In the genomic region with DNA sequence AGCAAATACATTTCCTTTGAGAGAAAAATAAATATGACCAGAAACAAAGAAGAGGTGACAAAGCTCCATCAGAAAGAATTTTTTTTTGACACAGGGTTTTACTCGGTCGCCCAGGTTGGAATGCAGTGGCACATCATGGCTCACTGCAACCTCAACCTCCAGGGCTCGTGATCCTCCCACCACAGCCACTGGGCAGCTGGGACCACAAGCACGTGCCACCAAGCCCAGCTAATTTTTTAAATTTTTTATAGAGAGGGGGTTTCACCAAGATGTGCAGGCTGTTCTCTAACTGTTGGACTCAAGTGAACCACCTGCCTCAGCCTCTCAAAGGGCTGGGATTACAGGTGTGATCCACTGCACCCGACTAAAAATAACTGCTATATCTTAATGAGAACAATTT, we compare ENCODE assay signal across 23 cellular contexts. TPM values are rescaled to one million over a fixed set of nuclear protein-coding genes. Genes with fewer than 3 reads are reported as not detected.
A peak's percentile ranks its signal among the peaks of the same experiment; 100 is the strongest.
DNase-seq lines count a peak whose midpoint lies in the region; ATAC-seq and TF ChIP-seq lines count a peak whose summit lies in the region.
"Had no signal": no experiment of that assay in that cellular context is flagged by ENCODE, and none has a peak within 500 bp of the region (broad histone marks: within the 10 kb centered on the region; RNA-seq: fewer than 3 reads in every experiment).

No MANE protein-coding gene starts in this region.

- WGBS in thyroid gland, 2 donors = 88 to 95% methylated on average over 5 of the region's 5 CpGs

- no peak overlapping the region for H3K4me3 Mint-ChIP-seq in activated T-cell treated with anti-CD3 and anti-CD28 coated beads, Interleukin-2, amount 50 U/mL, for 72 hours
- H3K4me3 Mint-ChIP-seq in activated T-cell treated with anti-CD3 and anti-CD28 coated beads, Interleukin-2, amount 50 U/mL, for 4 hours = no peak overlapping the region
- H3K4me3 Mint-ChIP-seq in osteocyte (ENCODE audit: unreplicated experiment) = no peak overlapping the region
- H3K4me3 Mint-ChIP-seq: CD14-positive monocyte; CD4-positive, alpha-beta T cell; CD8-positive, alpha-beta memory T cell; GM23338; H9 had no signal

- peaks cover 2 to 18% of the 10 kb centered on the region in 2 donors for H3K36me3 Mint-ChIP-seq in activated T-cell treated with anti-CD3 and anti-CD28 coated beads, Interleukin-2, amount 50 U/mL, for 72 hours (ENCODE audit: insufficient read depth in 2 of 2)
- peaks cover 38% of the 10 kb centered on the region for H3K36me3 Mint-ChIP-seq in activated T-cell treated with anti-CD3 and anti-CD28 coated beads, Interleukin-2, amount 50 U/mL, for 4 hours (ENCODE audit: insufficient read depth)
- H3K36me3 Mint-ChIP-seq in osteocyte (ENCODE audit: unreplicated experiment) = peaks cover 64% of the 10 kb centered on the region

- no peak for DNase-seq in activated T-cell treated with anti-CD3 and anti-CD28 coated beads, Interleukin-2, amount 50 U/mL, for 72 hours
- no peak for DNase-seq in activated T-cell treated with anti-CD3 and anti-CD28 coated beads, Interleukin-2, amount 50 U/mL, for 4 hours
- DNase-seq in osteocyte (ENCODE audit: extremely low spot score, unreplicated experiment) (no peak), thyroid gland (peak in 1 of 2 donors; percentile 10), NCI-H2227 treated with DMSO at 0.1 percent for 48 hours (lab: John Stamatoyannopoulos, UW) (no peak)
- DNase-seq in activated CD8-positive, alpha-beta memory T cell treated with anti-CD3 and anti-CD28 coated beads, Interleukin-2, amount 50 U/mL, for 48 hours = no peak
- DNase-seq: 8988T; ACHN; AML-193; BE2C; CD4-positive, alpha-beta T cell; CD8-positive, alpha-beta memory T cell; DMS 273 treated with DMSO at 0.1 percent for 48 hours; DMS79; EL; GDM1; H9 had no signal

- intact Hi-C loops in thyroid gland (cut with DNase I) = no loop called here

- H3K27me3 Mint-ChIP-seq in activated T-cell treated with anti-CD3 and anti-CD28 coated beads, Interleukin-2, amount 50 U/mL, for 72 hours (ENCODE audit: low read depth) = no peaks in the 10 kb centered on the region
- no peaks in the 10 kb centered on the region for H3K27me3 Mint-ChIP-seq in activated T-cell treated with anti-CD3 and anti-CD28 coated beads, Interleukin-2, amount 50 U/mL, for 4 hours (ENCODE audit: low read depth)
- no peaks in the 10 kb centered on the region for H3K27me3 Mint-ChIP-seq in osteocyte (ENCODE audit: unreplicated experiment)
- H3K27me3 Mint-ChIP-seq: CD4-positive, alpha-beta T cell; CD8-positive, alpha-beta memory T cell had no signal

- peak overlapping the region in 2 of 3 donors; percentile 40 to 48 for H3K27ac ChIP-seq in thyroid gland
- H3K27ac ChIP-seq: A549; BLaER1 treated with 17β-estradiol and CSF1 and Interleukin-3, amounts not matched to agents 10 nM and 100 nM had no signal

- no peaks in the 10 kb centered on the region for H3K9me3 ChIP-seq in thyroid gland
- H3K9me3 ChIP-seq: A549; BE2C; BLaER1 treated with 17β-estradiol and CSF1 and Interleukin-3, amounts not matched to agents 10 nM and 100 nM had no signal

- no peak for ATAC-seq in activated T-cell treated with anti-CD3 and anti-CD28 coated beads, Interleukin-2, amount 50 U/mL, for 72 hours (replicated peaks in 1 of 2)
- no peak for ATAC-seq in activated T-cell treated with anti-CD3 and anti-CD28 coated beads, Interleukin-2, amount 50 U/mL, for 4 hours
- ATAC-seq: A549, GM12878, GM23338, HCT116 had no signal

- H3K27ac Mint-ChIP-seq in activated T-cell treated with anti-CD3 and anti-CD28 coated beads, Interleukin-2, amount 50 U/mL, for 72 hours = peak overlapping the region; percentile 50
- peak overlapping the region; percentile 13 for H3K27ac Mint-ChIP-seq in osteocyte (ENCODE audit: unreplicated experiment)
- H3K27ac Mint-ChIP-seq: CD14-positive monocyte; CD4-positive, alpha-beta T cell; GM23338 had no signal

- no peak for TF ChIP-seq POLR2A in thyroid gland (IDR thresholded peaks at IDR 0.05)

- H3K4me1 ChIP-seq in thyroid gland = peaks cover 28 to 31% of the 10 kb centered on the region in 2 donors
- H3K4me1 ChIP-seq: A549, BE2C had no signal

- H3K4me3 ChIP-seq in thyroid gland (replicated peaks in 1 of 3) = no peak overlapping the region
- H3K4me3 ChIP-seq: A549; BLaER1 treated with 17β-estradiol and CSF1 and Interleukin-3, amounts not matched to agents 10 nM and 100 nM; GM12878; GM23338 had no signal

- H3K9me3 Mint-ChIP-seq in activated T-cell treated with anti-CD3 and anti-CD28 coated beads, Interleukin-2, amount 50 U/mL, for 72 hours = no peaks in the 10 kb centered on the region
- no peaks in the 10 kb centered on the region for H3K9me3 Mint-ChIP-seq in activated T-cell treated with anti-CD3 and anti-CD28 coated beads, Interleukin-2, amount 50 U/mL, for 4 hours
- no peaks in the 10 kb centered on the region for H3K9me3 Mint-ChIP-seq in osteocyte (ENCODE audit: unreplicated experiment)
- H3K9me3 Mint-ChIP-seq: CD14-positive monocyte; CD4-positive, alpha-beta T cell; CD8-positive, alpha-beta memory T cell; GM23338; H9 had no signal

- H3K27me3 ChIP-seq in thyroid gland = no peaks in the 10 kb centered on the region
- H3K27me3 ChIP-seq: BE2C; BLaER1 treated with 17β-estradiol and CSF1 and Interleukin-3, amounts not matched to agents 10 nM and 100 nM had no signal

- TF ChIP-seq CTCF in osteocyte (IDR thresholded peaks at IDR 0.05) (no peak), thyroid gland (IDR thresholded peaks at IDR 0.05) (no peak)

- H3K4me1 Mint-ChIP-seq in activated T-cell treated with anti-CD3 and anti-CD28 coated beads, Interleukin-2, amount 50 U/mL, for 72 hours (ENCODE audit: low read depth) = no peaks in the 10 kb centered on the region
- peaks cover 5% of the 10 kb centered on the region for H3K4me1 Mint-ChIP-seq in activated T-cell treated with anti-CD3 and anti-CD28 coated beads, Interleukin-2, amount 50 U/mL, for 4 hours (ENCODE audit: low read depth)
- H3K4me1 Mint-ChIP-seq in osteocyte (ENCODE audit: unreplicated experiment) = no peaks in the 10 kb centered on the region
- H3K4me1 Mint-ChIP-seq: CD14-positive monocyte, GM23338, H9 had no signal

- H3K36me3 ChIP-seq in thyroid gland = peaks cover 23 to 37% of the 10 kb centered on the region in 2 donors

RNA-seq across cellular contexts. Expression of a gene that starts 10.3 kb away (rescaled TPM):
- total RNA-seq in activated T-cell treated with anti-CD3 and anti-CD28 coated beads, Interleukin-2, amount 50 U/mL, for 72 hours = 100 to 1,000 TPM in 1 of 2 donors, 10 to 100 TPM in 1; 91.0 to 105 TPM
- 10 to 100 TPM; 86.2 to 93.1 (median 91.9) TPM for total RNA-seq in activated T-cell treated with anti-CD3 and anti-CD28 coated beads, Interleukin-2, amount 50 U/mL, for 4 hours
- 136 and 142 TPM in 2 replicates for total RNA-seq in osteocyte
- 100 to 1,000 TPM; 101 to 162 (median 117) TPM for total RNA-seq in thyroid gland
